ENCODE assay signal across 18 cellular contexts in genomic region chr3:172180473-172180872, GRCh38.
"Had no signal": no experiment of that assay in that cellular context is flagged by ENCODE, and none has a peak within 500 bp of the region (broad histone marks: within the 10 kb centered on the region; RNA-seq: fewer than 3 reads in every experiment).

No MANE protein-coding gene starts in this region.

- H3K36me3 ChIP-seq: breast epithelium, gastroesophageal sphincter, lower lobe of right lung, upper lobe of left lung had no signal

- H3K27me3 ChIP-seq: breast epithelium, gastroesophageal sphincter, upper lobe of left lung had no signal

- DNase-seq: activated CD4-positive, alpha-beta T cell treated with anti-CD3 and anti-CD28 coated beads for 1 hour; activated CD4-positive, alpha-beta T cell treated with anti-CD3 and anti-CD28 coated beads, Interleukin-2, amount 50 U/mL, for 48 hours; activated gamma-delta T cell; activated naive CD8-positive, alpha-beta T cell treated with anti-CD3 and anti-CD28 coated beads for 36 hours; activated T-cell treated with anti-CD3 and anti-CD28 coated beads, Interleukin-2, amount 50 U/mL, for 4 hours; anterior cingulate cortex; kidney glomerular epithelial cell; lower lobe of right lung; naive thymus-derived CD4-positive, alpha-beta T cell; nucleus accumbens; right cardiac atrium; stimulated activated CD4-positive, alpha-beta T cell treated with anti-CD3 and anti-CD28 coated beads, Interleukin-1b, Interleukin-23, amount 100 ng/mL, for 48 hours; stimulated activated naive B cell treated with anti-CD40 and anti-IgM and Interleukin-4, amounts not matched to agents 10 μg/mL and 1 μg/mL and 100 μg/mL, for 72 hours; substantia nigra; T-helper 9 cell; upper lobe of left lung had no signal

- H3K27ac ChIP-seq: breast epithelium, gastroesophageal sphincter, lower lobe of right lung, upper lobe of left lung had no signal

- ATAC-seq: activated T-cell treated with anti-CD3 and anti-CD28 coated beads, Interleukin-2, amount 50 U/mL, for 4 hours; right cardiac atrium had no signal

- H3K9me3 ChIP-seq: breast epithelium, gastroesophageal sphincter, lower lobe of right lung, upper lobe of left lung had no signal

- H3K4me3 ChIP-seq: breast epithelium, gastroesophageal sphincter, lower lobe of right lung, upper lobe of left lung had no signal
